16 cellular contexts compared by ENCODE assay signal in genomic region chr7:132080967-132081668, GRCh38.
DNase-seq lines count a peak whose midpoint lies in the region; ATAC-seq and TF ChIP-seq lines count a peak whose summit lies in the region.
"Had no signal": no experiment of that assay in that cellular context is flagged by ENCODE, and none has a peak within 500 bp of the region (broad histone marks: within the 10 kb centered on the region; RNA-seq: fewer than 3 reads in every experiment).

No MANE protein-coding gene starts in this region.

- peaks cover 11 to 41% (median 17%) of the 10 kb centered on the region in 4 donors for H3K4me1 ChIP-seq in stomach

- DNase-seq in GM03348 (ENCODE audit: low spot score) = peak; percentile 92
- peak; percentile 39 for DNase-seq in astrocyte of the spinal cord (ENCODE audit: low read depth, low spot score)
- no peak for DNase-seq in left lobe of liver (ENCODE audit: low spot score)
- DNase-seq in stomach = no peak
- no peak for DNase-seq in NCI-H2227 treated with DMSO at 0.1 percent for 48 hours (lab: John Stamatoyannopoulos, UW)
- no peak for DNase-seq in Kasumi-1 (lab: John Stamatoyannopoulos, UW)
- no peak for DNase-seq in GM20000 (ENCODE audit: low spot score)
- DNase-seq in NCI-H187 treated with DMSO at 0.1 percent for 48 hours (lab: John Stamatoyannopoulos, UW) = no peak
- DNase-seq: activated gamma-delta T cell treated with Interleukin-2 at 50 U/mL for 16 hours; CD4-positive, alpha-beta T cell; islet precursor cell; MV-4-11; PC-9; stimulated activated CD8-positive, alpha-beta memory T cell treated with anti-CD3 and anti-CD28 coated beads, Interleukin-4, amount 100 ng/mL, for 48 hours; T-helper 17 cell had no signal

- no peak for TF ChIP-seq EP300 in stomach (IDR thresholded peaks at IDR 0.05)

- no peaks in the 10 kb centered on the region for H3K27me3 ChIP-seq in stomach
- H3K27me3 ChIP-seq: neural progenitor cell had no signal

- H3K9me3 ChIP-seq in stomach = no peaks in the 10 kb centered on the region

- intact Hi-C loops in stomach (cut with DNase I; ENCODE audit: low total_unique reads) = no loop called here

- peak overlapping the region in 4 of 5 donors; percentile 55 to 62 (median 59) for H3K27ac ChIP-seq in stomach
- H3K27ac ChIP-seq: neural progenitor cell, PC-9 had no signal

- no peak for TF ChIP-seq POLR2A in stomach (IDR thresholded peaks at IDR 0.05)

- no peak overlapping the region for H3K4me3 ChIP-seq in astrocyte of the spinal cord (ENCODE audit: low read depth, low read length)
- H3K4me3 ChIP-seq in stomach = no peak overlapping the region
- H3K4me3 ChIP-seq: neural progenitor cell, PC-9 had no signal

- in situ Hi-C loops in astrocyte of the spinal cord (cut with HindIII; ENCODE audit: low sequenced_read_pairs) = no loop called here

- no peak for TF ChIP-seq CTCF in astrocyte of the spinal cord (IDR thresholded peaks at IDR 0.05; ENCODE audit: low read depth, low read length)
- TF ChIP-seq CTCF in stomach (IDR thresholded peaks at IDR 0.05) = no peak
- no peak for TF ChIP-seq CTCF in GM20000 (IDR thresholded peaks at IDR 0.05; ENCODE audit: extremely low read depth, missing control alignments)

- 62 to 84% (median 72%) methylated on average over 6 of the region's 6 CpGs for WGBS in stomach, 5 donors

- H3K36me3 ChIP-seq in stomach = no peaks in the 10 kb centered on the region
- H3K36me3 ChIP-seq: neural progenitor cell had no signal

- ATAC-seq in left lobe of liver = peak; percentile 20
- ATAC-seq: T-helper 17 cell had no signal

Comparison
In these comparisons a context has a peak if more than half of its experiments do, and no peak if none do; other contexts are left out.
1. DNase-seq: peak in GM03348 (single experiment) and astrocyte of the spinal cord (single experiment); none in left lobe of liver (single experiment), stomach (single experiment), NCI-H2227 treated with DMSO at 0.1 percent for 48 hours (single experiment), Kasumi-1 (0 of 2), GM20000 (single experiment) and NCI-H187 treated with DMSO at 0.1 percent for 48 hours (single experiment).